In the genomic region with DNA sequence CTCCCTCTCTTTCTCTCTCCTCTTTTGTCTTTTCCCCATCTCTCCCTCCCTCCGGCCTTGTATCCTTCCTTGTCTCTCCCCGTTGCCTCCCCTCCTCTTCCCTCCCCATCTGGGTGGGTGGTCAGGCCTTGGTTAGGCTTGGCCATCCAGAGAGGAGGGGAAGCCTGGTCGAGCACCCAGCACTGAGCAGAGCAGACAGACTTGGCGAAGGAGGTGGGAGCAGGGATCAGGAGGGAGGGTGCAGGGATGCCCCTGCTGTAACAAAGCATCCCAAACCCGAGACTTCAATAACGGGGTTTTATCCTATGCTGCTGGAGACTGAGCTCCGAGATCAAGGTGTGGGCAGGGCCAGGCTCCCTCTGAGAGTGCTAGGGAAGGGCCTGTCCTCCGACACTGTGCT, we compare ENCODE assay signal across 25 cellular contexts.
"Had no signal": no experiment of that assay in that cellular context is flagged by ENCODE, and none has a peak within 500 bp of the region (broad histone marks: within the 10 kb centered on the region; RNA-seq: fewer than 3 reads in every experiment).

No MANE protein-coding gene starts in this region.

- H2AFZ ChIP-seq: parathyroid adenoma had no signal

- H3K27ac Mint-ChIP-seq: dendritic cell treated with granulocyte-macrophage colony-stimulating factor and Interleukin-4, amounts not matched to agents 40 ng/mL and 50 ng/mL, for 4 days; mesothelial cell of epicardium; naive B cell; nephron progenitor cell; stimulated activated memory B cell treated with anti-CD40 and anti-IgM and Interleukin-4, amounts not matched to agents 10 μg/mL and 1 μg/mL and 100 μg/mL, for 72 hours had no signal

- H3K36me3 Mint-ChIP-seq: mesothelial cell of epicardium; naive B cell; stimulated activated memory B cell treated with anti-CD40 and anti-IgM and Interleukin-4, amounts not matched to agents 10 μg/mL and 1 μg/mL and 100 μg/mL, for 72 hours had no signal

- H3K27me3 ChIP-seq: colonic mucosa, foreskin keratinocyte, left lung, neutrophil, right atrium auricular region, transverse colon, vagina had no signal

- DNase-seq: colonic mucosa; effector CD8-positive, alpha-beta T cell; foreskin keratinocyte; heart right ventricle; hippocampal formation; left cardiac atrium; left lung; mesenchymal stem cell; mucosa of descending colon; naive B cell; nephron progenitor cell; stimulated activated CD4-positive, alpha-beta T cell treated with anti-CD3 and anti-CD28 coated beads, Interleukin-4, amount 100 ng/mL, for 4 hours; stimulated activated naive CD8-positive, alpha-beta T cell treated with anti-CD3 and anti-CD28 coated beads, Interleukin-15, Interleukin-2, amounts not matched to agents 100 U/mL and 50 U/mL, for 24 hours; transverse colon had no signal

- H3K27me3 Mint-ChIP-seq: dendritic cell treated with granulocyte-macrophage colony-stimulating factor and Interleukin-4, amounts not matched to agents 40 ng/mL and 50 ng/mL, for 4 days had no signal

- H3K9me3 ChIP-seq: colonic mucosa, left lung, neutrophil, prostate gland, transverse colon, vagina had no signal

- H3K4me3 Mint-ChIP-seq: dendritic cell treated with granulocyte-macrophage colony-stimulating factor and Interleukin-4, amounts not matched to agents 40 ng/mL and 50 ng/mL, for 4 days; mesothelial cell of epicardium; naive B cell; nephron progenitor cell; stimulated activated memory B cell treated with anti-CD40 and anti-IgM and Interleukin-4, amounts not matched to agents 10 μg/mL and 1 μg/mL and 100 μg/mL, for 72 hours had no signal

- H3K27ac ChIP-seq: colonic mucosa, esophagus muscularis mucosa, foreskin keratinocyte, gastroesophageal sphincter, heart right ventricle, left lung, neutrophil, parathyroid adenoma, prostate gland, right atrium auricular region, transverse colon, vagina had no signal

- ATAC-seq: foreskin keratinocyte; gastroesophageal sphincter; heart right ventricle; left cardiac atrium; left lung; mucosa of descending colon; sciatic nerve; stimulated activated memory B cell treated with anti-CD40 and anti-IgM and Interleukin-4, amounts not matched to agents 10 μg/mL and 1 μg/mL and 100 μg/mL, for 72 hours; stimulated activated naive CD8-positive, alpha-beta T cell treated with anti-CD3 and anti-CD28 coated beads, Interleukin-15, Interleukin-2, amounts not matched to agents 100 U/mL and 50 U/mL, for 24 hours had no signal

- H3K36me3 ChIP-seq: colonic mucosa, esophagus muscularis mucosa, gastroesophageal sphincter, heart right ventricle, left lung, neutrophil, prostate gland, right atrium auricular region, transverse colon, vagina had no signal

- H3K4me3 ChIP-seq: colonic mucosa, esophagus muscularis mucosa, gastroesophageal sphincter, heart right ventricle, left lung, mucosa of descending colon, prostate gland, right atrium auricular region, transverse colon, vagina had no signal

- H3K9me3 Mint-ChIP-seq: stimulated activated memory B cell treated with anti-CD40 and anti-IgM and Interleukin-4, amounts not matched to agents 10 μg/mL and 1 μg/mL and 100 μg/mL, for 72 hours had no signal

- H3K79me2 ChIP-seq: parathyroid adenoma had no signal

- H3K4me1 ChIP-seq: colonic mucosa, esophagus muscularis mucosa, foreskin keratinocyte, gastroesophageal sphincter, heart right ventricle, left lung, prostate gland, right atrium auricular region, transverse colon, vagina had no signal

- H3K4me1 Mint-ChIP-seq: mesothelial cell of epicardium; stimulated activated memory B cell treated with anti-CD40 and anti-IgM and Interleukin-4, amounts not matched to agents 10 μg/mL and 1 μg/mL and 100 μg/mL, for 72 hours had no signal

- H3K9ac ChIP-seq: parathyroid adenoma had no signal
